ENCODE assay signal across 9 cellular contexts in the genomic region with DNA sequence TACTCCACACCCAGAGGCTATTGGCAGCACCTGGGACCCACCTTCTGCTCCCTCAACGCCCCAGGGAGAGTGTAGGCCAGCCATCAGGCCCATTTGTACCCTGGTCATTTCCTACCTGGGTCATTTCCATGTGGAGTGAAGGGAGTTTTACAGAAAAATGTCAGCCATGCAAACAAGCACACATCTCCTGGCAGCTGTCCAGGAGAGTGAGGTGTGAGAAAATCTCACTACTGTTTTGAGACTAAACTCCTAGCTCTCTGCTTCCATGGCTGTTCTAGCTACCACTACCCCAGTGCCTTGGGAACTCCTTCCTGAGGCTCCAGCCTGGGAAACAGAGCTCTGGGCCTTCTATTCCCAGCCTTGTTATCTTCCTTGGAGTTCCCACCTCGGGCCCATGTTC. TPM values are rescaled to one million over a fixed set of nuclear protein-coding genes. Genes with fewer than 3 reads are reported as not detected.
DNase-seq lines count a peak whose midpoint lies in the region; ATAC-seq, FAIRE-seq and TF ChIP-seq lines count a peak whose summit lies in the region.
"Had no signal": no experiment of that assay in that cellular context is flagged by ENCODE, and none has a peak within 500 bp of the region (broad histone marks: within the 10 kb centered on the region; RNA-seq: fewer than 3 reads in every experiment).

No MANE protein-coding gene starts in this region.

- POLR2A ChIA-PET in MCF 10A (lab: Yijun Ruan, JAX) = no interaction called here
- POLR2A ChIA-PET in RWPE1 (lab: Yijun Ruan, JAX; ENCODE audit: low non-redundant PET) = no interaction called here

- H3K27ac ChIP-seq in mammary epithelial cell (ENCODE audit: insufficient read depth, low read depth, low read length) = no peak overlapping the region
- no peak overlapping the region for H3K27ac ChIP-seq in kidney (ENCODE audit: low read depth in 2 of 2, low read length in 2 of 2)
- no peak overlapping the region for H3K27ac ChIP-seq in RWPE1
- H3K27ac ChIP-seq: epithelial cell of prostate had no signal

- H3K9me3 ChIP-seq in mammary epithelial cell (replicated peaks; ENCODE audit: insufficient read depth, low read length) = no peaks in the 10 kb centered on the region
- no peaks in the 10 kb centered on the region for H3K9me3 ChIP-seq in kidney (ENCODE audit: control insufficient read depth in 1 of 2, low read length in 2 of 2)
- H3K9me3 ChIP-seq in HAP-1 = no peaks in the 10 kb centered on the region

- H3K4me1 ChIP-seq in mammary epithelial cell (ENCODE audit: insufficient read depth, low read length) (no peaks in the 10 kb centered on the region), kidney (ENCODE audit: control insufficient read depth in 1 of 2, insufficient read depth in 1 of 2, low read depth in 1 of 2, low read length in 2 of 2) (no peaks in the 10 kb centered on the region), HAP-1 (no peaks in the 10 kb centered on the region)

- DNase-seq in MCF 10A (ENCODE audit: unreplicated experiment) (peak; percentile 17), mammary epithelial cell (no peak), NCI-H526 treated with DMSO at 0.1 percent for 48 hours (lab: John Stamatoyannopoulos, UW) (peak; percentile 21), kidney (peak; percentile 61), RWPE1 (ENCODE audit: low spot score) (no peak), HAP-1 (ENCODE audit: low spot score in 2 of 2) (no peak), NCI-H774 (lab: John Stamatoyannopoulos, UW) (no peak)

- H3K36me3 ChIP-seq in mammary epithelial cell (ENCODE audit: insufficient read depth, low read length) (no peaks in the 10 kb centered on the region), kidney (ENCODE audit: control insufficient read depth in 1 of 2, insufficient read depth in 2 of 2, low read length in 2 of 2) (no peaks in the 10 kb centered on the region), HAP-1 (replicated peaks) (no peaks in the 10 kb centered on the region)

- no peak overlapping the region for H2AFZ ChIP-seq in mammary epithelial cell (ENCODE audit: low read depth, low read length)

- no peak for ATAC-seq in HG02973 (IDR thresholded peaks at IDR 0.05; ENCODE audit: unreplicated experiment)

- H3K27me3 Mint-ChIP-seq in MCF 10A (ENCODE audit: insufficient read depth, unreplicated experiment) = peaks cover 39% of the 10 kb centered on the region

- H3K27ac Mint-ChIP-seq in MCF 10A (ENCODE audit: low read depth, unreplicated experiment) = no peak overlapping the region

- no peak overlapping the region for H3K4me3 Mint-ChIP-seq in MCF 10A (ENCODE audit: unreplicated experiment)

- dilution Hi-C loops in mammary epithelial cell (cut with HindIII; ENCODE audit: low sequenced_read_pairs) = no loop called here

- H3K4me3 ChIP-seq in mammary epithelial cell (replicated peaks in 1 of 3; ENCODE audit: insufficient read depth in 1 of 3, low read depth in 2 of 3, low read length in 3 of 3) (no peak overlapping the region), kidney (ENCODE audit: low read length in 2 of 2) (no peak overlapping the region), HAP-1 (no peak overlapping the region)

- no TSS peak for BruUV-seq in MCF 10A (replicated peaks; lab: Mats Ljungman, UMichigan)
- BruUV-seq in mammary epithelial cell (replicated peaks; lab: Mats Ljungman, UMichigan) = no TSS peak

- intact Hi-C loops in MCF 10A (cut with micrococcal nuclease) = no loop called here
- intact Hi-C loops in mammary epithelial cell (cut with micrococcal nuclease) = no loop called here
- intact Hi-C loops in kidney (cut with DNase I) = no loop called here

- no peak for TF ChIP-seq CTCF in MCF 10A (IDR thresholded peaks at IDR 0.05; ENCODE audit: unreplicated experiment)
- no peak for TF ChIP-seq CTCF in mammary epithelial cell (conservative IDR thresholded peaks at IDR 0.05 in 1 of 2, IDR thresholded peaks at IDR 0.05 in 1 of 2; ENCODE audit: extremely low read depth in 1 of 2, insufficient read depth in 1 of 2, low read depth in 1 of 2, low read length in 2 of 2)
- no peak for TF ChIP-seq CTCF in kidney (IDR thresholded peaks at IDR 0.05; ENCODE audit: borderline replicate concordance, extremely low read depth, insufficient read depth)
- TF ChIP-seq CTCF in RWPE1 (conservative IDR thresholded peaks at IDR 0.05; ENCODE audit: low read depth) = no peak

- no peaks in the 10 kb centered on the region for H3K27me3 ChIP-seq in mammary epithelial cell (ENCODE audit: insufficient read depth, low read length)
- H3K27me3 ChIP-seq in HAP-1 (ENCODE audit: low read depth) = peaks cover 16% of the 10 kb centered on the region

- FAIRE-seq in kidney (lab: Jason Lieb, UNC) = no peak

- no peaks in the 10 kb centered on the region for H4K20me1 ChIP-seq in mammary epithelial cell (ENCODE audit: insufficient read depth, low read length)

- H3K9ac ChIP-seq in mammary epithelial cell (ENCODE audit: insufficient read depth, low read length) (no peak overlapping the region), kidney (ENCODE audit: low read length in 2 of 2) (no peak overlapping the region)

- H3K36me3 Mint-ChIP-seq in MCF 10A (ENCODE audit: insufficient read depth, unreplicated experiment) = no peaks in the 10 kb centered on the region

- CTCF ChIA-PET in MCF 10A (lab: Yijun Ruan, JAX) (interaction anchor here (0.9 to 1.2 kb wide), 2 partner anchors 16 to 124 kb away, joined by 4 read pairs; no protein-coding TSS in a partner anchor), mammary epithelial cell (lab: Charles Lee; ENCODE audit: low non-redundant PET) (no interaction called here), RWPE1 (lab: Yijun Ruan, JAX) (interaction anchor here (1.0 to 1.5 kb wide), 2 partner anchors 15 to 18 kb away, joined by 3 to 4 read pairs; no protein-coding TSS in a partner anchor)

- no peaks in the 10 kb centered on the region for H3K4me1 Mint-ChIP-seq in MCF 10A (ENCODE audit: insufficient read depth, unreplicated experiment)

- H3K79me2 ChIP-seq in mammary epithelial cell (ENCODE audit: insufficient read depth, low read length) = no peaks in the 10 kb centered on the region

- no peaks in the 10 kb centered on the region for H3K9me3 Mint-ChIP-seq in MCF 10A (ENCODE audit: unreplicated experiment)

- in situ Hi-C loops in mammary epithelial cell (cut with MboI; ENCODE audit: low sequenced_read_pairs in 2 of 2) (loop anchor here in 1 of 2 donors (25.0 kb wide), 1 partner anchor 495 kb away; no protein-coding TSS in a partner anchor), HAP-1 (cut with MboI; ENCODE audit: low sequenced_read_pairs) (no loop called here)

- WGBS in mammary epithelial cell (ENCODE audit: low coverage, missing lambda C conversion rate) = 82% methylated on average over 2 of the region's 2 CpGs

- H3K4me2 ChIP-seq in mammary epithelial cell (ENCODE audit: insufficient read depth, low read depth, low read length) = no peak overlapping the region

RNA-seq across cellular contexts. Expression of a gene that starts 2.8 kb away (rescaled TPM):
- total RNA-seq in MCF 10A (2022) = not detected in 2 replicates
- under 1 TPM in 1 of 2 donors, not detected in 1; under 0.01 TPM for total RNA-seq in mammary epithelial cell
- polyA plus RNA-seq in mammary epithelial cell = 0.12 TPM
- polyA minus RNA-seq in mammary epithelial cell = not detected
- total RNA-seq in kidney = 1.9 TPM
- polyA plus RNA-seq in kidney (ENCODE audit: insufficient read depth, low read depth, low replicate concordance) = 1.2 TPM

RNA-seq across cellular contexts. Expression of a gene that starts 54.2 kb away (rescaled TPM):
- total RNA-seq in MCF 10A (2022) = not detected in 2 replicates
- total RNA-seq in mammary epithelial cell = not detected
- 0.19 TPM for polyA plus RNA-seq in mammary epithelial cell
- not detected for polyA minus RNA-seq in mammary epithelial cell
- total RNA-seq in kidney = 37.2 TPM
- polyA plus RNA-seq in kidney (ENCODE audit: insufficient read depth, low read depth, low replicate concordance) = 1.8 TPM

RNA-seq across cellular contexts. Expression of a gene that starts 55.5 kb away (rescaled TPM):
- total RNA-seq in MCF 10A (2022) (not detected in 2 replicates), mammary epithelial cell (under 1 TPM in 1 of 2 donors, not detected in 1; 0.21 TPM), kidney (62.7 TPM)
- polyA plus RNA-seq in mammary epithelial cell (0.35 TPM), kidney (ENCODE audit: insufficient read depth, low read depth, low replicate concordance) (57.8 TPM)
- polyA minus RNA-seq in mammary epithelial cell = not detected

Comparison
In these comparisons a context has a peak if more than half of its experiments do, and no peak if none do; other contexts are left out.
1. DNase-seq: peak in MCF 10A (single experiment), NCI-H526 treated with DMSO at 0.1 percent for 48 hours (single experiment) and kidney (single experiment); none in mammary epithelial cell (single experiment), RWPE1 (single experiment), HAP-1 (0 of 2) and NCI-H774 (single experiment).
2. RNA of a gene that starts 54.2 kb away (total RNA-seq): 37.2 TPM in kidney (single experiment); not detected in mammary epithelial cell and not detected in MCF 10A; every median in the first group is over 10 times any median in the second.
3. RNA of a gene that starts 55.5 kb away (total RNA-seq): 62.7 TPM in kidney (single experiment); 0.21 TPM in mammary epithelial cell and not detected in MCF 10A; every median in the first group is over 10 times any median in the second.